ENCODE assay signal across 9 cellular contexts in the genomic region with DNA sequence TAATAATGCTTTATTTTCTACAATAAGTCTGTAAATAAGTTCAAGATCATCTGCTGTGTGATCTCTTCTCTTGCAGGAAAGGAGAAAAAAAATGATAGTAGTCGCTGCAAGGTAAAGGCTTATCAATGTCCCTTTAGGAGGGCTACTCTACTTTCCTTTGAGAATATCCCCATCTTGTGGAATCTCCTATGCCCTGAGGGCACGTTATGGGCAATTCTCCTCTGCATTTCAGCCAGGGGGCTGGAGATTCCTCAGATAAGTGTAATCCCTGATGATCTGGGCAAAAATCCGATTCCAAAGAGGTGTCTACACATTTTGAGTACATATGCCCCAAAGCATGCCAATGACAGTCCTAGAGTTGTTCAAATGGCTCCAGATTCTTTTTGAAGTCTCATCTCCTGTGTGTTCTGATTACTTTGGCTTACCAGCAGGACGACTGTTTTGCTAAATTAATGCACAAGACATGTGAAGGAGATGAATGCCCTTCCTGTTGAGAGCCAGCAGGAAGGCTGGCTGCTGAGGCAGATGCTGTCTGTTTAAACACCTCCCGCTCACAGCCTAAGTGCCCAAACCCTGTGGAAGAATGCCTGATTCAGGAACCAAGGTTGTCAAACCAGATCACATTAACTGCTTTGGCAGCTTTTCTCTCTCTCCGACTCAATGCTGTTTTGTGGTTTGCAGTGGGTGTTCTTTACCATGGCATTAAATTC.
A peak's percentile ranks its signal among the peaks of the same experiment; 100 is the strongest.
DNase-seq lines count a peak whose midpoint lies in the region; ATAC-seq, FAIRE-seq and TF ChIP-seq lines count a peak whose summit lies in the region.
"Had no signal": no experiment of that assay in that cellular context is flagged by ENCODE, and none has a peak within 500 bp of the region (broad histone marks: within the 10 kb centered on the region; RNA-seq: fewer than 3 reads in every experiment).

No MANE protein-coding gene starts in this region.

- H3K4me2 ChIP-seq in H1 (ENCODE audit: insufficient read depth in 1 of 2, low read depth in 2 of 2, low read length in 2 of 2), result peak overlapping the region; percentile 2 to 42; a peak in 2 of 4 replicates
- H3K4me2 ChIP-seq: BLaER1 had no signal

- H4K5ac ChIP-seq in H1 (ENCODE audit: insufficient read length, low read depth, low read length), result no peak overlapping the region

- no peaks in the 10 kb centered on the region for H3K79me1 ChIP-seq in H1 (ENCODE audit: low read depth, low read length)

- TF ChIP-seq POLR2A in H1 (IDR thresholded peaks at IDR 0.05; ENCODE audit: control extremely low read depth in 1 of 2, low read depth in 2 of 2, low read length in 2 of 2), result no peak
- no peak for TF ChIP-seq POLR2A in tibial nerve (IDR thresholded peaks at IDR 0.05)

- H2AFZ ChIP-seq in H1 (ENCODE audit: low read length), result no peak overlapping the region

- H3K14ac ChIP-seq in H1 (ENCODE audit: insufficient read length), result no peak overlapping the region

- no peak overlapping the region for H2BK12ac ChIP-seq in H1 (ENCODE audit: low read depth, low read length)

- H3K9me3 ChIP-seq in H1 (ENCODE audit: insufficient read depth in 2 of 2, low read depth in 1 of 2, low read length in 1 of 2) (no peaks in the 10 kb centered on the region), tibial nerve (no peaks in the 10 kb centered on the region)
- H3K9me3 ChIP-seq: BLaER1 had no signal

- no peak overlapping the region for H3K18ac ChIP-seq in H1 (ENCODE audit: extremely low read depth, low read length)

- no peak overlapping the region for H4K8ac ChIP-seq in H1 (ENCODE audit: extremely low read depth, insufficient read depth, low read length)

- H2BK120ac ChIP-seq in H1 (replicated peaks; ENCODE audit: low read depth, low read length), result no peak overlapping the region

- no peaks in the 10 kb centered on the region for H4K20me1 ChIP-seq in H1 (replicated peaks in 1 of 2; ENCODE audit: control insufficient read depth in 1 of 2, insufficient read depth in 2 of 2, low read length in 2 of 2)
- H4K20me1 ChIP-seq: BLaER1 had no signal

- H3K4me1 Mint-ChIP-seq in progenitor cell of endocrine pancreas (ENCODE audit: low read depth), result peaks cover 2% of the 10 kb centered on the region

- no peak overlapping the region for H2BK5ac ChIP-seq in H1 (ENCODE audit: low read depth, low read length)

- peak; percentile 100 for FAIRE-seq in H1 (lab: Jason Lieb, UNC)

- TF ChIP-seq RAD21 in H1 (IDR thresholded peaks at IDR 0.05 in 1 of 2, conservative IDR thresholded peaks at IDR 0.05 in 1 of 2; ENCODE audit: low read depth in 2 of 2, low read length in 2 of 2), result peak; percentile 73 to 77

- H3K4me3 ChIP-seq in H1 (ENCODE audit: extremely low read depth in 1 of 4, insufficient read depth in 2 of 4, low read depth in 3 of 4, low read length in 4 of 4) (peak overlapping the region in 2 of 4 experiments; percentile 5 to 7; a peak in 1 of 8 replicates), tibial nerve (no peak overlapping the region)
- H3K4me3 ChIP-seq: BLaER1 had no signal

- H3K27ac ChIP-seq in H1 (ENCODE audit: low read depth, low read length) (no peak overlapping the region), tibial nerve (no peak overlapping the region)
- H3K27ac ChIP-seq: BLaER1 had no signal

- H3K27ac Mint-ChIP-seq in progenitor cell of endocrine pancreas, result no peak overlapping the region

- H3K9ac ChIP-seq in H1 (replicated peaks in 1 of 4; ENCODE audit: extremely low read depth in 1 of 4, low read depth in 3 of 4, low read length in 3 of 4), result no peak overlapping the region
- H3K9ac ChIP-seq: BLaER1 had no signal

- no peak overlapping the region for H2AK5ac ChIP-seq in H1 (ENCODE audit: low read depth, low read length)

- H3K36me3 ChIP-seq in H1 (ENCODE audit: control insufficient read depth in 2 of 4, insufficient read depth in 4 of 4, low read length in 3 of 4) (no peaks in the 10 kb centered on the region), tibial nerve (no peaks in the 10 kb centered on the region)
- H3K36me3 ChIP-seq: BLaER1 had no signal

- ATAC-seq in GM18858 (IDR thresholded peaks at IDR 0.05; ENCODE audit: unreplicated experiment), result no peak

- H3K27me3 Mint-ChIP-seq in progenitor cell of endocrine pancreas, result peaks cover 8% of the 10 kb centered on the region

- TF ChIP-seq CTCF in H1 (IDR thresholded peaks at IDR 0.05; ENCODE audit: control extremely low read depth in 1 of 3, insufficient read depth in 1 of 3, low read depth in 1 of 3, low read length in 3 of 3) (peak in 2 of 3 experiments; percentile 56 to 57; a peak in 3 of 4 replicates), progenitor cell of endocrine pancreas (IDR thresholded peaks at IDR 0.05; ENCODE audit: unreplicated experiment) (peak; percentile 31), tibial nerve (IDR thresholded peaks at IDR 0.05) (no peak)

- CTCF ChIA-PET in H1 (lab: Charles Lee; ENCODE audit: partially characterized antibody), result interaction anchor here (0.7 to 2.1 kb wide), 5 partner anchors 10 to 172 kb away, joined by 3 to 6 read pairs (median 5); no protein-coding TSS in a partner anchor

- no peak overlapping the region for H3K4ac ChIP-seq in H1 (replicated peaks; ENCODE audit: insufficient read length, low read depth, low read length)

- peak; percentile 51 for DNase-seq in NCI-H2107 treated with DMSO at 0.1 percent for 48 hours (lab: John Stamatoyannopoulos, UW; ENCODE audit: unreplicated experiment)
- DNase-seq in NCI-H2107 (lab: John Stamatoyannopoulos, UW), result no peak
- peak; percentile 9 for DNase-seq in NCI-H226
- peak; percentile 61 to 71 for DNase-seq in H1 (ENCODE audit: low read depth in 1 of 2, low spot score in 2 of 2)
- DNase-seq in progenitor cell of endocrine pancreas (ENCODE audit: low spot score, unreplicated experiment), result no peak
- DNase-seq in tibial nerve (ENCODE audit: low spot score in 2 of 2), result no peak
- DNase-seq in GDM1 (lab: John Stamatoyannopoulos, UW), result no peak

- peak in 1 of 2 experiments; percentile 51; a peak in 1 of 3 replicates for TF ChIP-seq EP300 in H1 (IDR thresholded peaks at IDR 0.05; ENCODE audit: borderline replicate concordance in 1 of 2, low read depth in 2 of 2, low read length in 2 of 2)
- TF ChIP-seq EP300 in tibial nerve (IDR thresholded peaks at IDR 0.05), result no peak

- H3K27me3 ChIP-seq in H1 (replicated peaks in 1 of 4; ENCODE audit: control insufficient read depth in 3 of 4, extremely low read depth in 1 of 4, insufficient read depth in 3 of 4, low read length in 3 of 4) (peaks cover 0 to 3% (median 0%) of the 10 kb centered on the region in 4 experiments; a peak in 2 of 7 replicates), tibial nerve (no peaks in the 10 kb centered on the region)
- H3K27me3 ChIP-seq: BLaER1 had no signal

- H2BK20ac ChIP-seq in H1 (ENCODE audit: low read length), result no peak overlapping the region

- no peak overlapping the region for H3K23ac ChIP-seq in H1 (ENCODE audit: insufficient read length)

- POLR2A ChIA-PET in H1 (lab: Charles Lee; ENCODE audit: partially characterized antibody), result no interaction called here

- WGBS in H1 (ENCODE audit: extremely low coverage in 1 of 2, insufficient coverage in 1 of 2, insufficient read length in 1 of 2, insufficient replicate concordance in 2 of 2, low coverage in 1 of 2, low lambda C conversion rate in 2 of 2, missing lambda C conversion rate in 1 of 2), 2 experiments, result 8% methylated on average over 6 of the region's 6 CpGs; no CpG with 5 or more reads in 1 of the 2 experiments
- 28 to 30% methylated on average over 6 of the region's 6 CpGs for WGBS in tibial nerve, 2 donors

- H3K36me3 Mint-ChIP-seq in progenitor cell of endocrine pancreas (ENCODE audit: insufficient read depth), result no peaks in the 10 kb centered on the region

- no peaks in the 10 kb centered on the region for H3K79me2 ChIP-seq in H1 (ENCODE audit: control insufficient read depth in 1 of 2, insufficient read depth in 2 of 2, low read length in 2 of 2)

- H3K4me1 ChIP-seq in H1 (replicated peaks in 1 of 4; ENCODE audit: control insufficient read depth in 3 of 4, insufficient read depth in 4 of 4, low read length in 3 of 4) (peaks cover 0 to 5% (median 0%) of the 10 kb centered on the region in 4 experiments; a peak in 2 of 7 replicates), tibial nerve (peaks cover 0 to 7% (median 0%) of the 10 kb centered on the region in 4 donors)
- H3K4me1 ChIP-seq: BLaER1 had no signal

- H3K56ac ChIP-seq in H1 (replicated peaks; ENCODE audit: insufficient read length, low read depth, low read length), result no peak overlapping the region

- no peak overlapping the region for H2BK15ac ChIP-seq in H1 (ENCODE audit: low read length)

- no peak overlapping the region for H4K91ac ChIP-seq in H1 (replicated peaks; ENCODE audit: insufficient read length, low read length)

- H3K9me3 Mint-ChIP-seq in progenitor cell of endocrine pancreas (ENCODE audit: low read depth), result no peaks in the 10 kb centered on the region

- no peaks in the 10 kb centered on the region for H3K23me2 ChIP-seq in H1 (ENCODE audit: low read depth, low read length)

- no peak overlapping the region for H3K4me3 Mint-ChIP-seq in progenitor cell of endocrine pancreas (ENCODE audit: low read depth)

TF ChIP-seq in H1, 55 proteins besides CTCF, POLR2A, EP300 and RAD21 (continues in another document):
- TF ChIP-seq TAF7 (optimal IDR thresholded peaks at IDR 0.05; ENCODE audit: borderline replicate concordance, low read depth, low read length), result no peak
- TF ChIP-seq CTBP2 (IDR thresholded peaks at IDR 0.05; ENCODE audit: borderline replicate concordance, insufficient read depth, insufficient read length, low read length), result peak; percentile 58
- no peak for TF ChIP-seq KDM5A (IDR thresholded peaks at IDR 0.05; ENCODE audit: low read length)

Comparison
In these comparisons a context has a peak if more than half of its experiments do, and no peak if none do; other contexts are left out.
1. DNase-seq: peak in NCI-H2107 treated with DMSO at 0.1 percent for 48 hours (single experiment), NCI-H226 (single experiment) and H1 (2 of 2); none in NCI-H2107 (single experiment), progenitor cell of endocrine pancreas (single experiment), tibial nerve (0 of 2) and GDM1 (single experiment).
2. CTCF ChIP-seq: peak in H1 (2 of 3) and progenitor cell of endocrine pancreas (single experiment); none in tibial nerve (0 of 5).